Comparison of ENCODE assay signal across 2 cellular contexts in genomic region chr7:101940151-101940550, GRCh38.
TF ChIP-seq lines count a peak whose summit lies in the region.

No MANE protein-coding gene starts in this region.

TF ChIP-seq in A549, 52 proteins besides CTCF, POLR2A, EP300 and RAD21 (continued from another document):
- TF ChIP-seq HEYL (CRISPR knock-in tag; IDR thresholded peaks at IDR 0.05) (no peak), PHF8 (IDR thresholded peaks at IDR 0.05; ENCODE audit: borderline replicate concordance, low read depth) (no peak), ATOH8 (CRISPR knock-in tag; IDR thresholded peaks at IDR 0.05; ENCODE audit: low read depth) (no peak), PBX3 (IDR thresholded peaks at IDR 0.05) (no peak), CHD4 (IDR thresholded peaks at IDR 0.05; ENCODE audit: borderline replicate concordance) (no peak)

TF ChIP-seq in GM23338, 12 proteins besides CTCF, POLR2A, EP300 and RAD21 (continued from another document):
- no peak for TF ChIP-seq ZNF462 (CRISPR knock-in tag; IDR thresholded peaks at IDR 0.05)
- TF ChIP-seq ZNF331 (CRISPR knock-in tag; IDR thresholded peaks at IDR 0.05; ENCODE audit: low read depth) = no peak
- no peak for TF ChIP-seq NANOG (IDR thresholded peaks at IDR 0.05; ENCODE audit: borderline replicate concordance)
- TF ChIP-seq STAT1 (IDR thresholded peaks at IDR 0.05; ENCODE audit: unreplicated experiment) = no peak
- no peak for TF ChIP-seq EZH2 (IDR thresholded peaks at IDR 0.05; ENCODE audit: low read depth, unreplicated experiment)
- TF ChIP-seq POLR2AphosphoS5 (IDR thresholded peaks at IDR 0.05; ENCODE audit: low read depth) = no peak
- TF ChIP-seq ZNF114 (CRISPR knock-in tag; IDR thresholded peaks at IDR 0.05) = no peak
- TF ChIP-seq REST (IDR thresholded peaks at IDR 0.05; ENCODE audit: unreplicated experiment) = no peak
- no peak for TF ChIP-seq EZH2phosphoT487 (IDR thresholded peaks at IDR 0.05; ENCODE audit: unreplicated experiment)
- TF ChIP-seq JUNB (IDR thresholded peaks at IDR 0.05; ENCODE audit: unreplicated experiment) = no peak
TF ChIP-seq in GM23338: peak in this region for 0.
